ENCODE assay signal across 8 cellular contexts in the genomic region with DNA sequence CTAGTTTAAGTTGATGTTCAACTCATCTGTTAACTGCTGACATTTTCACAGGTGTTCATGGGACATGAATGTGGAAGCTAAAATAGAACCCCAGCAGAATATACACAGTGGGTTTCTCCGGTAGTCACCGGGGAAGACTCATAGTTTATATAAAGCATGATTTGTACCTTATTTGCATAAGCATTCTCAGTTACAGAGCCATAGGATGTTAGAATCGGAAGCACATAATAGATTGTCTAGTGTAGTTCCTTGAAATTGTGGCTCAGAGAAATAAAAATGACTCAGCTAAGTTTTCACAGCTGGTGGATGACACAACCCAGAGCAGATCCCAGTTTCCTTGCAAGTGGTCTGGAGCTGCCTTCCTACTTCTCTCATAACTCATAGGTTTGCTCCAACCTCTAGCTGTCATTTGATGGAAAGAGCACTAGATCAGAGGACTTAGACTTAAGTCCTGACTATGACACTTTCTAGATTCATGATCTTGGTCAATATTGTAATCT.
A peak's percentile ranks its signal among the peaks of the same experiment; 100 is the strongest.
DNase-seq lines count a peak whose midpoint lies in the region; ATAC-seq, FAIRE-seq and TF ChIP-seq lines count a peak whose summit lies in the region.

No MANE protein-coding gene starts in this region.

- no peaks in the 10 kb centered on the region for H3K79me2 ChIP-seq in ACC112 (ENCODE audit: control insufficient read depth, insufficient read depth, low read length, unreplicated experiment)

- 41 to 62% (median 53%) methylated on average over 3 of the region's 3 CpGs for WGBS in adrenal gland, 4 donors

- CTCF ChIA-PET in Caco-2 (lab: Charles Lee): no interaction called here

- no peak for TF ChIP-seq POLR2A in adrenal gland (IDR thresholded peaks at IDR 0.05)

- peaks cover 5% of the 10 kb centered on the region for H3K4me1 Mint-ChIP-seq in Caco-2 (ENCODE audit: low read depth, unreplicated experiment)

- H3K27me3 ChIP-seq in ACC112 (ENCODE audit: insufficient read depth, low read length) (no peaks in the 10 kb centered on the region), adrenal gland (no peaks in the 10 kb centered on the region), Caco-2 (replicated peaks; ENCODE audit: control insufficient read depth, insufficient read depth, low read length) (no peaks in the 10 kb centered on the region)

- DNase-seq in adrenal gland (peak in 5 of 7 donors; percentile 24 to 56 (median 29)), occipital lobe (lab: John Stamatoyannopoulos, UW) (peak; percentile 6), Caco-2 (no peak), kidney (no peak), iPS-NIHi7 (ENCODE audit: extremely low spot score) (no peak)

- intact Hi-C loops in adrenal gland (cut with DNase I) (no loop called here), Caco-2 (cut with micrococcal nuclease; ENCODE audit: unreplicated experiment) (loop anchor here (5.0 kb wide), 1 partner anchor 55 kb away; no protein-coding TSS in a partner anchor), kidney (cut with DNase I) (no loop called here)

- ATAC-seq in GM18909 (IDR thresholded peaks at IDR 0.05; ENCODE audit: poor library complexity, unreplicated experiment) (peak; percentile 92), HG03103 (IDR thresholded peaks at IDR 0.05; ENCODE audit: low read depth, unreplicated experiment) (peak; percentile 97)

- H3K27me3 Mint-ChIP-seq in Caco-2 (ENCODE audit: insufficient read depth, unreplicated experiment): no peaks in the 10 kb centered on the region

- H3K4me3 ChIP-seq in ACC112 (ENCODE audit: low read depth, low read length) (no peak overlapping the region), adrenal gland (no peak overlapping the region), Caco-2 (ENCODE audit: low read depth, low read length) (no peak overlapping the region), kidney (ENCODE audit: low read length in 2 of 2) (no peak overlapping the region)

- no peaks in the 10 kb centered on the region for H3K36me3 Mint-ChIP-seq in Caco-2 (ENCODE audit: insufficient read depth, unreplicated experiment)

- TF ChIP-seq CTCF in adrenal gland (IDR thresholded peaks at IDR 0.05) (no peak), Caco-2 (IDR thresholded peaks at IDR 0.05; ENCODE audit: insufficient read depth in 1 of 2, low read depth in 1 of 2, low read length in 1 of 2, severe bottlenecking in 1 of 2, unreplicated experiment in 1 of 2) (no peak), kidney (IDR thresholded peaks at IDR 0.05; ENCODE audit: borderline replicate concordance, extremely low read depth, insufficient read depth) (no peak)

- H3K9me3 ChIP-seq in adrenal gland (replicated peaks in 1 of 3): no peaks in the 10 kb centered on the region
- no peaks in the 10 kb centered on the region for H3K9me3 ChIP-seq in Caco-2
- H3K9me3 ChIP-seq in kidney (ENCODE audit: control insufficient read depth in 1 of 2, low read length in 2 of 2): no peaks in the 10 kb centered on the region

- POLR2A ChIA-PET in Caco-2 (lab: Charles Lee): no interaction called here

- no peaks in the 10 kb centered on the region for H3K36me3 ChIP-seq in ACC112 (ENCODE audit: insufficient read depth, low read length)
- no peaks in the 10 kb centered on the region for H3K36me3 ChIP-seq in adrenal gland (replicated peaks in 1 of 2)
- no peaks in the 10 kb centered on the region for H3K36me3 ChIP-seq in Caco-2 (ENCODE audit: control insufficient read depth, insufficient read depth, low read length)
- H3K36me3 ChIP-seq in kidney (ENCODE audit: control insufficient read depth in 1 of 2, insufficient read depth in 2 of 2, low read length in 2 of 2): no peaks in the 10 kb centered on the region

- H3K9me3 Mint-ChIP-seq in Caco-2 (ENCODE audit: unreplicated experiment): no peaks in the 10 kb centered on the region

- H3K27ac Mint-ChIP-seq in Caco-2 (ENCODE audit: unreplicated experiment): no peak overlapping the region

- BruUV-seq in Caco-2 (replicated peaks; lab: Mats Ljungman, UMichigan): no TSS peak

- H3K27ac ChIP-seq in ACC112 (ENCODE audit: low read depth, low read length) (peak overlapping the region; percentile 33; the same call in 1 of the 2 replicates), adrenal gland (no peak overlapping the region), kidney (ENCODE audit: low read depth in 2 of 2, low read length in 2 of 2) (no peak overlapping the region)

- no peak overlapping the region for H3K4me3 Mint-ChIP-seq in Caco-2 (ENCODE audit: unreplicated experiment)

- no peak overlapping the region for H3K9ac ChIP-seq in kidney (ENCODE audit: low read length in 2 of 2)

- FAIRE-seq in kidney (lab: Jason Lieb, UNC): no peak

- peaks cover 16% of the 10 kb centered on the region for H3K4me1 ChIP-seq in ACC112 (ENCODE audit: control insufficient read depth, insufficient read depth, low read length, unreplicated experiment)
- peaks cover 0 to 13% of the 10 kb centered on the region in 2 donors for H3K4me1 ChIP-seq in adrenal gland (replicated peaks in 1 of 2)
- no peaks in the 10 kb centered on the region for H3K4me1 ChIP-seq in Caco-2
- H3K4me1 ChIP-seq in kidney (ENCODE audit: control insufficient read depth in 1 of 2, insufficient read depth in 1 of 2, low read depth in 1 of 2, low read length in 2 of 2): no peaks in the 10 kb centered on the region

- H2AFZ ChIP-seq in ACC112 (ENCODE audit: low read length, unreplicated experiment): no peak overlapping the region

Comparison
In these comparisons a context has a peak if more than half of its experiments do, and no peak if none do; other contexts are left out.
1. DNase-seq: peak in adrenal gland (5 of 7) and occipital lobe (single experiment); none in Caco-2 (0 of 2), kidney (single experiment) and iPS-NIHi7 (single experiment).